8 cellular contexts compared by ENCODE assay signal in genomic region chr1:41672173-41672572, GRCh38.
DNase-seq lines count a peak whose midpoint lies in the region; ATAC-seq and TF ChIP-seq lines count a peak whose summit lies in the region.

No MANE protein-coding gene starts in this region.

- H3K4me3 Mint-ChIP-seq in activated CD8-positive, alpha-beta T cell treated with anti-CD3 and anti-CD28 coated beads, Interleukin-2, amount 10 ng/mL, durations not matched to agents 7 days and 5 days: no peak overlapping the region

- no peaks in the 10 kb centered on the region for H3K27me3 Mint-ChIP-seq in activated CD8-positive, alpha-beta T cell treated with anti-CD3 and anti-CD28 coated beads, Interleukin-2, amount 10 ng/mL, durations not matched to agents 7 days and 5 days (ENCODE audit: low read depth)

- CTCF ChIA-PET in activated CD8-positive, alpha-beta T cell treated with anti-CD3 and anti-CD28 coated beads, Interleukin-2, amount 10 ng/mL, durations not matched to agents 7 days and 5 days (lab: Charles Lee): interaction anchor here (0.7 to 3.7 kb wide), 10 partner anchors 8 to 248 kb away, joined by 3 to 23 read pairs (median 6); no protein-coding TSS in a partner anchor

- H3K27ac ChIP-seq in foreskin keratinocyte: peak overlapping the region; percentile 92
- peak overlapping the region; percentile 20 for H3K27ac ChIP-seq in thymus (ENCODE audit: low read depth)

- H3K4me1 Mint-ChIP-seq in activated CD8-positive, alpha-beta T cell treated with anti-CD3 and anti-CD28 coated beads, Interleukin-2, amount 10 ng/mL, durations not matched to agents 7 days and 5 days (ENCODE audit: low read depth): peaks cover 92% of the 10 kb centered on the region

- H3K9me3 ChIP-seq in thymus (ENCODE audit: control insufficient read depth): no peaks in the 10 kb centered on the region

- 81% methylated on average over 4 of the region's 4 CpGs for WGBS in thymus

- H3K27me3 ChIP-seq in foreskin keratinocyte: no peaks in the 10 kb centered on the region
- no peaks in the 10 kb centered on the region for H3K27me3 ChIP-seq in thymus (ENCODE audit: control insufficient read depth, insufficient read depth)

- no peak for ATAC-seq in activated CD8-positive, alpha-beta T cell treated with anti-CD3 and anti-CD28 coated beads, Interleukin-2, amount 10 ng/mL, durations not matched to agents 7 days and 5 days
- ATAC-seq in foreskin keratinocyte: peak; percentile 83
- no peak for ATAC-seq in GM21447 (IDR thresholded peaks at IDR 0.05; ENCODE audit: unreplicated experiment)

- H3K4me3 ChIP-seq in thymus (ENCODE audit: low read length): no peak overlapping the region

- no peak for TF ChIP-seq CTCF in foreskin keratinocyte (conservative IDR thresholded peaks at IDR 0.05)

- DNase-seq in activated effector memory CD4-positive, alpha-beta T cell treated with anti-CD3 and anti-CD28 coated beads, Interleukin-2, amount 50 U/mL, for 16 hours: peak; percentile 49
- DNase-seq in activated effector memory CD4-positive, alpha-beta T cell treated with Interleukin-2 at 50 U/mL for 16 hours: no peak
- no peak for DNase-seq in activated CD8-positive, alpha-beta T cell treated with anti-CD3 and anti-CD28 coated beads, Interleukin-2, amount 10 ng/mL, durations not matched to agents 7 days and 5 days
- DNase-seq in foreskin keratinocyte: peak; percentile 89 to 94
- DNase-seq in putamen (ENCODE audit: low spot score): no peak
- DNase-seq in DMS79 (lab: John Stamatoyannopoulos, UW): no peak

- H3K27ac Mint-ChIP-seq in activated CD8-positive, alpha-beta T cell treated with anti-CD3 and anti-CD28 coated beads, Interleukin-2, amount 10 ng/mL, durations not matched to agents 7 days and 5 days: peak overlapping the region; percentile 90

- no peaks in the 10 kb centered on the region for H3K36me3 Mint-ChIP-seq in activated CD8-positive, alpha-beta T cell treated with anti-CD3 and anti-CD28 coated beads, Interleukin-2, amount 10 ng/mL, durations not matched to agents 7 days and 5 days (ENCODE audit: low read depth)

- H3K36me3 ChIP-seq in thymus (ENCODE audit: control insufficient read depth, insufficient read depth): no peaks in the 10 kb centered on the region

- H3K9me3 Mint-ChIP-seq in activated CD8-positive, alpha-beta T cell treated with anti-CD3 and anti-CD28 coated beads, Interleukin-2, amount 10 ng/mL, durations not matched to agents 7 days and 5 days (ENCODE audit: insufficient read depth): no peaks in the 10 kb centered on the region

- POLR2A ChIA-PET in activated CD8-positive, alpha-beta T cell treated with anti-CD3 and anti-CD28 coated beads, Interleukin-2, amount 10 ng/mL, durations not matched to agents 7 days and 5 days (lab: Charles Lee): interaction anchor here (1.8 to 2.5 kb wide), 3 partner anchors 9 to 67 kb away, joined by 6 to 19 read pairs (median 6); no protein-coding TSS in a partner anchor

- H3K4me1 ChIP-seq in foreskin keratinocyte (peaks cover 32% of the 10 kb centered on the region), thymus (ENCODE audit: control insufficient read depth, insufficient read depth, low read length) (peaks cover 73% of the 10 kb centered on the region)

Comparison
In these comparisons a context has a peak if more than half of its experiments do, and no peak if none do; other contexts are left out.
1. DNase-seq: peak in activated effector memory CD4-positive, alpha-beta T cell treated with anti-CD3 and anti-CD28 coated beads, Interleukin-2, amount 50 U/mL, for 16 hours (single experiment) and foreskin keratinocyte (2 of 2); none in activated effector memory CD4-positive, alpha-beta T cell treated with Interleukin-2 at 50 U/mL for 16 hours (single experiment), activated CD8-positive, alpha-beta T cell treated with anti-CD3 and anti-CD28 coated beads, Interleukin-2, amount 10 ng/mL, durations not matched to agents 7 days and 5 days (single experiment), putamen (single experiment) and DMS79 (single experiment).